Comparison of ENCODE assay signal across 14 cellular contexts in the genomic region with DNA sequence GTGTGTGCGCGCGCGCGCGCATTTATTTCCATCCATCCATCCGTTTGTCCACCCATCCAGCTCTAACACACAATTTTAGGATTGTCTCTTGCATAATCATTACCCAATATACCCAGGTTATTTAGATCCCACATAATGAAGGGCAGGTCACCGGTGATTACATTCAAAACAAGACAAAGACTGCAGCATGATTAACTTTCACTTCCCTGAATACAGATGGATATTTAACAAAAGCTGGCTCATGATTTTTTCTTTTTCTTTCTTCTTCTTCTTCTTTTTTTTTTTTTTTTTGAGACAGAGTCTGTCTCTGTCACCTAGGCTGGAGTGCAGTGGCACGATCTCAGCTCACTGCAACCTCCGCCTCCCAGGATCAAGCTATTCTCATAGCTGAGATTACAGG.
DNase-seq lines count a peak whose midpoint lies in the region; ATAC-seq, FAIRE-seq and TF ChIP-seq lines count a peak whose summit lies in the region.
"Had no signal": no experiment of that assay in that cellular context is flagged by ENCODE, and none has a peak within 500 bp of the region (broad histone marks: within the 10 kb centered on the region; RNA-seq: fewer than 3 reads in every experiment).

No MANE protein-coding gene starts in this region.

- no peak for TF ChIP-seq POLR2A in GM12891 (IDR thresholded peaks at IDR 0.05; ENCODE audit: low read depth, low read length)
- no peak for TF ChIP-seq POLR2A in right lobe of liver (IDR thresholded peaks at IDR 0.05)

- intact Hi-C loops in right lobe of liver (cut with DNase I): no loop called here

- peak overlapping the region; percentile 12 for H3K4me3 Mint-ChIP-seq in neural crest cell
- H3K4me3 Mint-ChIP-seq: H9, T-cell had no signal

- no peaks in the 10 kb centered on the region for H3K36me3 ChIP-seq in right lobe of liver

- no peaks in the 10 kb centered on the region for H3K27me3 ChIP-seq in right lobe of liver

- CTCF ChIA-PET in RWPE1 (lab: Yijun Ruan, JAX): no interaction called here

- no peaks in the 10 kb centered on the region for H3K9me3 ChIP-seq in right lobe of liver

- POLR2A ChIA-PET in RWPE1 (lab: Yijun Ruan, JAX; ENCODE audit: low non-redundant PET): interaction anchor here (0.7 kb wide), 2 partner anchors 13 to 24 kb away, joined by 3 to 4 read pairs; no protein-coding TSS in a partner anchor

- no peak overlapping the region for H3K4me3 ChIP-seq in right lobe of liver

- H3K27ac ChIP-seq in RWPE1 (peak overlapping the region; percentile 50), right lobe of liver (no peak overlapping the region)

- no peaks in the 10 kb centered on the region for H3K36me3 Mint-ChIP-seq in neural crest cell (ENCODE audit: low read depth)
- H3K36me3 Mint-ChIP-seq: T-cell had no signal

- TF ChIP-seq CTCF in RWPE1 (conservative IDR thresholded peaks at IDR 0.05; ENCODE audit: low read depth) (no peak), neural crest cell (conservative IDR thresholded peaks at IDR 0.05) (no peak), right lobe of liver (IDR thresholded peaks at IDR 0.05) (no peak)

- no peaks in the 10 kb centered on the region for H3K27me3 Mint-ChIP-seq in neural crest cell (ENCODE audit: low read depth)
- H3K27me3 Mint-ChIP-seq: T-cell had no signal

- no peak for FAIRE-seq in GM12891 (lab: Jason Lieb, UNC)

- H3K4me1 Mint-ChIP-seq in neural crest cell: peaks cover 60% of the 10 kb centered on the region

- no peaks in the 10 kb centered on the region for H3K9me3 Mint-ChIP-seq in neural crest cell
- H3K9me3 Mint-ChIP-seq: T-cell had no signal

- ATAC-seq in right lobe of liver: no peak
- no peak for ATAC-seq in GM18873 (IDR thresholded peaks at IDR 0.05; ENCODE audit: low FRiP score, unreplicated experiment)
- ATAC-seq: T-cell had no signal

- 78% methylated on average over 4 of the region's 10 CpGs for WGBS in right lobe of liver (ENCODE audit: insufficient coverage, low coverage, low lambda C conversion rate, missing lambda C conversion rate)

- DNase-seq in GM12891 (ENCODE audit: insufficient read length, low spot score) (no peak), MV-4-11 (lab: John Stamatoyannopoulos, UW) (peak; percentile 82), RWPE1 (ENCODE audit: low spot score) (no peak), neural crest cell (ENCODE audit: low read depth, low spot score) (no peak), right lobe of liver (no peak)
- no peak for DNase-seq in activated effector memory CD4-positive, alpha-beta T cell treated with anti-CD3 and anti-CD28 coated beads, Interleukin-2, amount 50 U/mL, for 16 hours
- DNase-seq in activated CD8-positive, alpha-beta memory T cell treated with anti-CD3 and anti-CD28 coated beads, Interleukin-2, amount 50 U/mL, for 4 hours: no peak
- DNase-seq: EL, H9, NCI-H1048, NCI-H1694, NCI-H446, T-cell had no signal

- peaks cover 0 to 5% (median 1%) of the 10 kb centered on the region in 4 donors for H3K4me1 ChIP-seq in right lobe of liver

- peak overlapping the region; percentile 86 for H3K27ac Mint-ChIP-seq in neural crest cell (ENCODE audit: unreplicated experiment)

TF ChIP-seq in GM12891, 5 proteins besides CTCF, POLR2A, EP300 and RAD21:
- peak; percentile 81 for TF ChIP-seq SPI1 (IDR thresholded peaks at IDR 0.05; ENCODE audit: low read depth, low read length)
- TF ChIP-seq PAX5 (IDR thresholded peaks at IDR 0.05; ENCODE audit: insufficient read depth, low read length, severe bottlenecking): no peak
